ENCODE assay signal across 9 cellular contexts in the genomic region with DNA sequence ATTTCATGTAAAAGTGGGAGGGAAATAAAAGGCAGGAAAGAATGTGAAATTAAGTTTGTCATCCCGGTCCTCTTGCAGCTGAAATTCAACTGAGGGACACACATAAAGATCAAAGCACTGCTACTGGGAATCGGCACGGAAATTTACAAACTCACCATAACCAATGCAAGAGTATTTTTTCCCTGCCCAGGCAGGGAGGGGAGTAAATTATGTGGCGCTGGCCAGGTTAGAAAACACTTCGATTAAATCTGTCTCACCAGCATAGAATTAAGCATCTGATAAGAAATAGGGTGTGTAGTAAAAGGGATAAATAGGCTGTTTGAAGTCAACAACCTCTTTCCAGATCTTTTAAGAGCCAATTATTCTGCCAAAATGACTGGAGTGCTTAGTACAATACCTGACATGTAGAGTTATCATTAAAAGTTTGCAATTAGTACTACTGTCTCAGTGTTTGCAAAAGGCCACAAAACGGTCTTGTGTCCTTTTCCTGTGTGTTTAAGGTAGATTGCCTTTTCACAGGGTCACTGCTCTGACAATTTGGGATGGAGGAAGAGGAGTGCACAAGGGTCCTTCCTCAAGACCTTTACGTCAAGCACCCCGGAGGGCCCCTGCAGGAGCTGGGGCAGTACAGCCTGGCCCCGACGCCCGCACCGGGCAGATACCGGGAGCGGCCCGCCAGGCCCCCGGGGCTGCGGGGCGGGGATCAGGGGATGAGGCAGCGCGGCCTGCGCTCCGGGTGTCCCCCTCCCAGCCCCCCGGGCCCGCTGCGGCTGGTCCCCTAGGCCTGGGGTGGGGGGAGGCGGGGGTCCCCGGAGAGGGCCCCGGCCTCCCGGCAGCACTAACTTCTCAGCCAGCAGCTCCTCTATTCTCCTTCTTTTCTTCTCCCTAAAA. TPM values are rescaled to one million over a fixed set of nuclear protein-coding genes. Genes with fewer than 3 reads are reported as not detected.
A peak's percentile ranks its signal among the peaks of the same experiment; 100 is the strongest.
DNase-seq lines count a peak whose midpoint lies in the region; ATAC-seq and TF ChIP-seq lines count a peak whose summit lies in the region.
"Had no signal": no experiment of that assay in that cellular context is flagged by ENCODE, and none has a peak within 500 bp of the region (broad histone marks: within the 10 kb centered on the region; RNA-seq: fewer than 3 reads in every experiment).

No MANE protein-coding gene starts in this region.

- CTCF ChIA-PET in naive thymus-derived CD4-positive, alpha-beta T cell (lab: Charles Lee) = interaction anchor here (1.2 kb wide), 1 partner anchor 27 kb away, joined by 4 read pairs; a partner anchor contains a TSS

- H3K4me3 Mint-ChIP-seq in H9 = peak overlapping the region; percentile 85 to 92
- peak overlapping the region; percentile 81 to 93 (median 91) for H3K4me3 Mint-ChIP-seq in naive thymus-derived CD4-positive, alpha-beta T cell

- no peak overlapping the region for H2BK20ac ChIP-seq in H9 (ENCODE audit: low read depth, low read length, poor library complexity, severe bottlenecking)

- no peak overlapping the region for H4K91ac ChIP-seq in H9 (ENCODE audit: insufficient read length, low read depth, low read length)

- no peaks in the 10 kb centered on the region for H4K20me1 ChIP-seq in H9 (ENCODE audit: control insufficient read depth, insufficient read depth, insufficient read length)

- ATAC-seq in SK-N-SH treated with all-trans-retinoic acid at 6 μM for 48 hours = peak; percentile 36
- no peak for ATAC-seq in naive thymus-derived CD4-positive, alpha-beta T cell
- ATAC-seq in GM21737 (IDR thresholded peaks at IDR 0.05; ENCODE audit: unreplicated experiment) = no peak
- ATAC-seq in GM18909 (IDR thresholded peaks at IDR 0.05; ENCODE audit: poor library complexity, unreplicated experiment) = no peak

- H3T11ph ChIP-seq in H9 (ENCODE audit: low read length) = no peak overlapping the region

- no peak overlapping the region for H4K5ac ChIP-seq in H9 (ENCODE audit: insufficient read length, low read depth, low read length)

- peak overlapping the region; percentile 70 for H3K9ac ChIP-seq in H9 (ENCODE audit: extremely low read depth, insufficient read length, low read length)

- peak overlapping the region; percentile 82 for H3K4me3 ChIP-seq in epithelial cell of esophagus (ENCODE audit: low read length)
- H3K4me3 ChIP-seq in naive thymus-derived CD4-positive, alpha-beta T cell (ENCODE audit: low read length) = peak overlapping the region; percentile 65

- POLR2A ChIA-PET in naive thymus-derived CD4-positive, alpha-beta T cell (lab: Charles Lee) = interaction anchor here (1.2 to 10.9 kb wide), 5 partner anchors 14 to 27 kb away, joined by 3 to 103 read pairs (median 5); a partner anchor contains a TSS

- WGBS in H9 (ENCODE audit: extremely low coverage, insufficient read length, low lambda C conversion rate) = no CpG with 5 or more reads among the region's 29 CpGs

- no peak overlapping the region for H2BK5ac ChIP-seq in H9 (ENCODE audit: insufficient read length, low read length)

- H2AFZ ChIP-seq in H9 (ENCODE audit: low read length) = no peak overlapping the region

- H3K9me3 Mint-ChIP-seq in H9 = no peaks in the 10 kb centered on the region
- H3K9me3 Mint-ChIP-seq in naive thymus-derived CD4-positive, alpha-beta T cell = no peaks in the 10 kb centered on the region

- DNase-seq in D341Med (ENCODE audit: low spot score) = peak; percentile 66
- DNase-seq in H9 = peak; percentile 33
- peak; percentile 26 for DNase-seq in epithelial cell of esophagus (ENCODE audit: low read depth)
- peak in 2 of 9 donors; percentile 19 to 53 for DNase-seq in naive thymus-derived CD4-positive, alpha-beta T cell
- no peak for DNase-seq in T1000 (lab: John Stamatoyannopoulos, UW)

- H3K23ac ChIP-seq in H9 (ENCODE audit: insufficient read length, low read depth, low read length) = no peak overlapping the region

- peaks cover 1 to 12% (median 8%) of the 10 kb centered on the region in 3 experiments; a peak in 6 of 7 replicates for H3K36me3 Mint-ChIP-seq in H9 (ENCODE audit: insufficient read depth in 1 of 3, low read depth in 3 of 3)
- peaks cover 0 to 18% (median 0%) of the 10 kb centered on the region in 5 donors for H3K36me3 Mint-ChIP-seq in naive thymus-derived CD4-positive, alpha-beta T cell

- peaks cover 6% of the 10 kb centered on the region for H3K79me1 ChIP-seq in H9 (ENCODE audit: insufficient read depth, low read depth, low read length, poor library complexity, severe bottlenecking)

- no peak overlapping the region for H3K18ac ChIP-seq in H9 (ENCODE audit: insufficient read length, low read depth, low read length)

- TF ChIP-seq CTCF in H9 (conservative IDR thresholded peaks at IDR 0.05) = no peak
- TF ChIP-seq CTCF in epithelial cell of esophagus (IDR thresholded peaks at IDR 0.05; ENCODE audit: insufficient read depth, low read depth, low read length, missing control alignments) = no peak

- H3K4ac ChIP-seq in H9 (ENCODE audit: low read depth, low read length) = no peak overlapping the region

- no peaks in the 10 kb centered on the region for H3K27me3 ChIP-seq in H9 (ENCODE audit: insufficient read depth, low read length)
- H3K27me3 ChIP-seq in naive thymus-derived CD4-positive, alpha-beta T cell (ENCODE audit: control insufficient read depth in 2 of 2, insufficient read depth in 2 of 2, low read length in 2 of 2) = no peaks in the 10 kb centered on the region

- H3K4me2 ChIP-seq in H9 (ENCODE audit: insufficient read depth, insufficient read length, low read length) = peak overlapping the region; percentile 92

- peaks cover 2% of the 10 kb centered on the region; the same call in 1 of the 2 replicates for H3K4me1 ChIP-seq in H9 (ENCODE audit: insufficient read depth, low read length)
- peaks cover 59 to 64% of the 10 kb centered on the region in 2 donors for H3K4me1 ChIP-seq in naive thymus-derived CD4-positive, alpha-beta T cell (ENCODE audit: control insufficient read depth in 2 of 2, insufficient read depth in 2 of 2, low read length in 2 of 2)

- H3K27ac ChIP-seq in H9 (ENCODE audit: insufficient read length, low read depth, low read length) = no peak overlapping the region
- peak overlapping the region; percentile 76 for H3K27ac ChIP-seq in naive thymus-derived CD4-positive, alpha-beta T cell (ENCODE audit: low read depth, low read length)

- H2BK120ac ChIP-seq in H9 (ENCODE audit: low read depth, low read length, poor library complexity, severe bottlenecking) = no peak overlapping the region

- no peak overlapping the region for H3K56ac ChIP-seq in H9 (ENCODE audit: insufficient read length, low read depth, low read length)

- peak overlapping the region in 2 of 3 experiments; percentile 20 to 40; a peak in 5 of 7 replicates for H3K27ac Mint-ChIP-seq in H9
- peak overlapping the region; percentile 81 to 99 (median 88) for H3K27ac Mint-ChIP-seq in naive thymus-derived CD4-positive, alpha-beta T cell

- H2BK12ac ChIP-seq in H9 (ENCODE audit: insufficient read length, low read depth, low read length) = no peak overlapping the region

- H3K9me3 ChIP-seq in H9 (ENCODE audit: control insufficient read depth, low read depth, low read length) = no peaks in the 10 kb centered on the region
- H3K9me3 ChIP-seq in naive thymus-derived CD4-positive, alpha-beta T cell (ENCODE audit: control insufficient read depth in 2 of 3, low read length in 3 of 3) = no peaks in the 10 kb centered on the region

- peaks cover 0 to 5% (median 0%) of the 10 kb centered on the region in 3 experiments for H3K36me3 ChIP-seq in naive thymus-derived CD4-positive, alpha-beta T cell (ENCODE audit: control insufficient read depth in 2 of 3, insufficient read depth in 3 of 3, low read length in 3 of 3)

- H3K23me2 ChIP-seq in H9 (ENCODE audit: insufficient read length, low read depth, low read length, poor library complexity, severe bottlenecking) = peaks cover 2% of the 10 kb centered on the region

- peaks cover 23 to 27% of the 10 kb centered on the region in 2 experiments for H3K4me1 Mint-ChIP-seq in H9
- H3K4me1 Mint-ChIP-seq in naive thymus-derived CD4-positive, alpha-beta T cell = peaks cover 54 to 74% (median 69%) of the 10 kb centered on the region in 7 donors

- no peak overlapping the region for H4K8ac ChIP-seq in H9 (replicated peaks; ENCODE audit: insufficient read length, low read depth, low read length)

- intact Hi-C loops in naive thymus-derived CD4-positive, alpha-beta T cell (cut with micrococcal nuclease) = loop anchor here (1.0 to 10.0 kb wide), 7 partner anchors 9 to 1985 kb away; a partner anchor contains a TSS

- H3K27me3 Mint-ChIP-seq in H9 (ENCODE audit: low read depth) = no peaks in the 10 kb centered on the region; the same call in 1 of the 2 replicates
- no peaks in the 10 kb centered on the region for H3K27me3 Mint-ChIP-seq in naive thymus-derived CD4-positive, alpha-beta T cell

- H3K14ac ChIP-seq in H9 (ENCODE audit: insufficient read depth, low read length) = peak overlapping the region; percentile 4

- no peak overlapping the region for H2BK15ac ChIP-seq in H9 (ENCODE audit: low read depth, low read length)

- H3K79me2 ChIP-seq in H9 (ENCODE audit: insufficient read depth, low read length) = peaks cover 5% of the 10 kb centered on the region; the same call in 1 of the 2 replicates

- H2AK5ac ChIP-seq in H9 (ENCODE audit: insufficient read length, low read length) = no peak overlapping the region

RNA-seq across cellular contexts. Expression of a gene that starts 0.7 kb away (rescaled TPM):
- total RNA-seq in H9 (2021) = 64.5 and 67.2 TPM in 2 replicates
- 100 to 1,000 TPM in 1 of 5 experiments, 10 to 100 TPM in 4; 51.1 to 120 (median 70.8) TPM for total RNA-seq in naive thymus-derived CD4-positive, alpha-beta T cell
- 10 to 100 TPM; 36.6 to 44.8 TPM for polyA plus RNA-seq in naive thymus-derived CD4-positive, alpha-beta T cell

RNA-seq across cellular contexts. Expression of a gene that starts 5.2 kb away (rescaled TPM):
- 15.5 and 16.9 TPM in 2 replicates for total RNA-seq in H9 (2021)
- 100 to 1,000 TPM in 4 of 5 experiments, 10 to 100 TPM in 1; 75.8 to 226 (median 119) TPM for total RNA-seq in naive thymus-derived CD4-positive, alpha-beta T cell
- 100 to 1,000 TPM; 330 to 457 TPM for polyA plus RNA-seq in naive thymus-derived CD4-positive, alpha-beta T cell

RNA-seq across cellular contexts. Expression of a gene that starts 27.4 kb away (rescaled TPM):
- total RNA-seq in H9 (2021) = 17.8 and 21.9 TPM in 2 replicates
- total RNA-seq in naive thymus-derived CD4-positive, alpha-beta T cell = 10 to 100 TPM; 41.3 to 71.8 (median 52.8) TPM
- polyA plus RNA-seq in naive thymus-derived CD4-positive, alpha-beta T cell = 10 to 100 TPM; 36.1 to 37.8 TPM

RNA-seq across cellular contexts. Expression of a gene that starts 42.9 kb away (rescaled TPM):
- not detected in 2 replicates for total RNA-seq in H9 (2021)
- not detected for total RNA-seq in naive thymus-derived CD4-positive, alpha-beta T cell
- under 1 TPM in 1 of 2 donors, not detected in 1; 0.05 TPM for polyA plus RNA-seq in naive thymus-derived CD4-positive, alpha-beta T cell
- total RNA-seq: T-helper 1 cell treated with Interleukin-12 subunit alpha and Interleukin-12 subunit beta and Interleukin-4 antibody, amounts not matched to agents 30 ng/mL and 1 ng/mL, for 36 hours had no signal
